In the genomic region with DNA sequence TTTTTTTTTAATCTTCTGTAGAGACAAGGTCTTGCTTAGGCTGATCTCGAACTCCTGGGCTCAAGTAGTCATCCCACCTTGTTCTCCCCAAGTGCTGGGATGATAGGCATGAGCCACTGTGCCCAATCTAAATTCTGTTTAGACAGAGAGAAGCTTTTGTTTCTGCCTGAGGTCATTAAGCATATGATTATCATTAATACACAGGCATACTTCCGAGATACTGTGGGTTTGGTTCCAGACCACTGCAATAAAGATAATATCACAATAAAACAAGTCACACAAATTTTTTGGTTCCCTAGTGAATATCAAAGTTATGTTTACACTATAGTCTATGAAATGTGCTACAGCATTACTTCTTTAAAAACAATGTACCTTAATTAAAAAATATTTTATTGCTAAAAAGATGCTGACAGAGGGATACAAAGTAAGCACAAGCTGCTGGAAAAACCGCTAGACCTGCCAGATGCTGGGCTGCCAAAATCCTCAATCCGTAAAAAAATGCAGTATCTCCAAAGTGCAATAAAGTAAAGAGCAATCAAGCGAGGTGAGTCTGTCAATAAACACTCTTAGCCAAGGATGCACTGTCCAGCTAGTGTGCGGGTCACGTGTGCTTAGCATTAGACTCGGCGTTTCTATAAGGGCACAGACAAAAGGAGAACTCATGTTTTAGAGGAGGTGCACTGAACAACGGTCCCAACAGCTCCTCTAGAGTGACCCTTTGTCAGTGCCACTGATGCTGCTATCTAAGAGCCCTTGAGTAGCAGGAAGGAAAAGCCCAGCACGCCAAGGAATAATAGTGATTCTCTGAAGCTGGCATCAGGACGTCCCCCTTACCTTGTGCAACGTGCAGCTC, we compare ENCODE assay signal across 21 cellular contexts.
"Had no signal": no experiment of that assay in that cellular context is flagged by ENCODE, and none has a peak within 500 bp of the region (broad histone marks: within the 10 kb centered on the region; RNA-seq: fewer than 3 reads in every experiment).

No MANE protein-coding gene starts in this region.

- H3K27me3 Mint-ChIP-seq: activated CD4-positive, alpha-beta memory T cell treated with anti-CD3 and anti-CD28 coated beads, Interleukin-2, amount 10 ng/mL, durations not matched to agents 7 days and 5 days; activated CD4-positive, alpha-beta T cell treated with anti-CD3 and anti-CD28 coated beads, Interleukin-2, amount 10 ng/mL, durations not matched to agents 24 days and 14 days; activated CD8-positive, alpha-beta memory T cell treated with anti-CD3 and anti-CD28 coated beads, Interleukin-2, amount 10 ng/mL, durations not matched to agents 7 days and 5 days; activated naive CD4-positive, alpha-beta T cell treated with anti-CD3 and anti-CD28 coated beads, Interleukin-2, amount 10 ng/mL, durations not matched to agents 7 days and 5 days; naive thymus-derived CD8-positive, alpha-beta T cell had no signal

- H3K9me3 Mint-ChIP-seq: activated CD4-positive, alpha-beta memory T cell treated with anti-CD3 and anti-CD28 coated beads, Interleukin-2, amount 10 ng/mL, durations not matched to agents 7 days and 5 days; activated CD4-positive, alpha-beta T cell treated with anti-CD3 and anti-CD28 coated beads, Interleukin-2, amount 10 ng/mL, durations not matched to agents 24 days and 14 days; activated naive CD4-positive, alpha-beta T cell treated with anti-CD3 and anti-CD28 coated beads, Interleukin-2, amount 10 ng/mL, durations not matched to agents 7 days and 5 days; immature natural killer cell; naive thymus-derived CD8-positive, alpha-beta T cell had no signal

- H3K4me3 Mint-ChIP-seq: activated CD4-positive, alpha-beta memory T cell treated with anti-CD3 and anti-CD28 coated beads, Interleukin-2, amount 10 ng/mL, durations not matched to agents 7 days and 5 days; activated CD4-positive, alpha-beta T cell treated with anti-CD3 and anti-CD28 coated beads, Interleukin-2, amount 10 ng/mL, durations not matched to agents 24 days and 14 days; activated CD8-positive, alpha-beta memory T cell treated with anti-CD3 and anti-CD28 coated beads, Interleukin-2, amount 10 ng/mL, durations not matched to agents 7 days and 5 days; activated naive CD4-positive, alpha-beta T cell treated with anti-CD3 and anti-CD28 coated beads, Interleukin-2, amount 10 ng/mL, durations not matched to agents 7 days and 5 days; immature natural killer cell; naive thymus-derived CD8-positive, alpha-beta T cell had no signal

- H3K4me3 ChIP-seq: left ventricle myocardium inferior, ovary, prostate gland had no signal

- ATAC-seq: activated CD4-positive, CD25-positive, alpha-beta regulatory T cell treated with anti-CD3 and anti-CD28 coated beads, Interleukin-2, amount 50 U/mL, for 24 hours; activated CD8-positive, alpha-beta memory T cell treated with anti-CD3 and anti-CD28 coated beads, Interleukin-2, amount 10 ng/mL, durations not matched to agents 7 days and 5 days; naive thymus-derived CD8-positive, alpha-beta T cell; stimulated activated naive CD8-positive, alpha-beta T cell treated with anti-CD3 and anti-CD28 coated beads, Interleukin-15, Interleukin-2, amounts not matched to agents 100 U/mL and 50 U/mL, for 24 hours had no signal

- H3K36me3 ChIP-seq: ovary had no signal

- DNase-seq: activated CD4-positive, alpha-beta memory T cell treated with anti-CD3 and anti-CD28 coated beads, Interleukin-2, amount 10 ng/mL, durations not matched to agents 7 days and 5 days; activated CD4-positive, alpha-beta T cell treated with anti-CD3 and anti-CD28 coated beads, Interleukin-2, amount 10 ng/mL, durations not matched to agents 24 days and 14 days; activated CD8-positive, alpha-beta memory T cell treated with anti-CD3 and anti-CD28 coated beads, Interleukin-2, amount 10 ng/mL, durations not matched to agents 7 days and 5 days; activated effector memory CD4-positive, alpha-beta T cell treated with anti-CD3 and anti-CD28 coated beads, Interleukin-2, amount 50 U/mL, for 16 hours; activated naive CD4-positive, alpha-beta T cell treated with anti-CD3 and anti-CD28 coated beads, Interleukin-2, amount 10 ng/mL, durations not matched to agents 7 days and 5 days; activated T-cell treated with anti-CD3 and anti-CD28 coated beads for 4 hours; amygdala; cerebellar nuclear complex; cortex of kidney; foreskin melanocyte; immature natural killer cell; left ventricle myocardium inferior; naive thymus-derived CD8-positive, alpha-beta T cell; ovary; stimulated activated CD4-positive, alpha-beta T cell treated with anti-CD3 and anti-CD28 coated beads, Interleukin-12 subunit alpha, Interleukin-12 subunit beta, amount 100 ng/mL, for 4 hours; stimulated activated CD4-positive, alpha-beta T cell treated with anti-CD3 and anti-CD28 coated beads, Interleukin-4, amount 100 ng/mL, for 4 hours; stimulated activated naive CD8-positive, alpha-beta T cell treated with anti-CD3 and anti-CD28 coated beads, Interleukin-15, Interleukin-2, amounts not matched to agents 100 U/mL and 50 U/mL, for 24 hours; T-helper 1 cell; T-helper 9 cell had no signal

- H3K9me3 ChIP-seq: left ventricle myocardium inferior, ovary, prostate gland had no signal

- H3K4me1 Mint-ChIP-seq: activated CD4-positive, alpha-beta memory T cell treated with anti-CD3 and anti-CD28 coated beads, Interleukin-2, amount 10 ng/mL, durations not matched to agents 7 days and 5 days; activated CD8-positive, alpha-beta memory T cell treated with anti-CD3 and anti-CD28 coated beads, Interleukin-2, amount 10 ng/mL, durations not matched to agents 7 days and 5 days; activated naive CD4-positive, alpha-beta T cell treated with anti-CD3 and anti-CD28 coated beads, Interleukin-2, amount 10 ng/mL, durations not matched to agents 7 days and 5 days; immature natural killer cell; naive thymus-derived CD8-positive, alpha-beta T cell had no signal

- H3K4me1 ChIP-seq: prostate gland had no signal

- H3K27ac Mint-ChIP-seq: activated CD4-positive, alpha-beta memory T cell treated with anti-CD3 and anti-CD28 coated beads, Interleukin-2, amount 10 ng/mL, durations not matched to agents 7 days and 5 days; activated CD4-positive, alpha-beta T cell treated with anti-CD3 and anti-CD28 coated beads, Interleukin-2, amount 10 ng/mL, durations not matched to agents 24 days and 14 days; activated CD8-positive, alpha-beta memory T cell treated with anti-CD3 and anti-CD28 coated beads, Interleukin-2, amount 10 ng/mL, durations not matched to agents 7 days and 5 days; activated naive CD4-positive, alpha-beta T cell treated with anti-CD3 and anti-CD28 coated beads, Interleukin-2, amount 10 ng/mL, durations not matched to agents 7 days and 5 days; immature natural killer cell; naive thymus-derived CD8-positive, alpha-beta T cell had no signal

- H3K27me3 ChIP-seq: ovary had no signal

- H3K27ac ChIP-seq: left ventricle myocardium inferior, ovary, prostate gland had no signal
